8 cellular contexts compared by ENCODE assay signal in genomic region chr5:151157426-151158286, GRCh38. TPM values are rescaled to one million over a fixed set of nuclear protein-coding genes. Genes with fewer than 3 reads are reported as not detected.
DNase-seq lines count a peak whose midpoint lies in the region; ATAC-seq and TF ChIP-seq lines count a peak whose summit lies in the region.

Gene ANXA6, minus strand, starts transcription at chr5:151157779. Its CDS starts 9,878 bp downstream, at chr5:151147901.

- BruUV-seq in Caco-2 (replicated peaks; lab: Mats Ljungman, UMichigan), result TSS peak; percentile 68

- H3K4me3 Mint-ChIP-seq in Caco-2 (ENCODE audit: unreplicated experiment), result peak within 1 kb of the TSS; percentile 74

- CTCF ChIA-PET in Caco-2 (lab: Charles Lee), result interaction anchor here (0.6 to 1.4 kb wide), 4 partner anchors 27 to 314 kb away, joined by 3 to 8 read pairs (median 5); no protein-coding TSS in a partner anchor

- H2BK120ac ChIP-seq in neuronal stem cell (ENCODE audit: low read depth, low read length), result no peak within 1 kb of the TSS

- H4K91ac ChIP-seq in neuronal stem cell (ENCODE audit: low read depth, low read length, poor library complexity), result no peak within 1 kb of the TSS

- H3K9me3 Mint-ChIP-seq in Caco-2 (ENCODE audit: unreplicated experiment), result no peaks in the 10 kb centered on the region

- H3K9me3 ChIP-seq in Caco-2 (no peaks in the 10 kb centered on the region), RWPE2 (ENCODE audit: severe bottlenecking) (no peaks in the 10 kb centered on the region), neuronal stem cell (replicated peaks in 1 of 2; ENCODE audit: control insufficient read depth in 2 of 2, insufficient read depth in 1 of 2, low read depth in 1 of 2, low read length in 2 of 2) (no peaks in the 10 kb centered on the region), thoracic aorta (no peaks in the 10 kb centered on the region)

- H3K4me3 ChIP-seq in Caco-2 (ENCODE audit: low read depth, low read length) (peak within 1 kb of the TSS; percentile 60), RWPE2 (ENCODE audit: severe bottlenecking) (peak within 1 kb of the TSS; percentile 54), neuronal stem cell (ENCODE audit: low read length in 2 of 2) (peak within 1 kb of the TSS; percentile 74 to 88), thoracic aorta (peak within 1 kb of the TSS; percentile 92)

- peak within 1 kb of the TSS; percentile 90 for H3K4me2 ChIP-seq in neuronal stem cell (ENCODE audit: insufficient read depth, low read length, poor library complexity, severe bottlenecking)

- H2AFZ ChIP-seq in neuronal stem cell (ENCODE audit: low read length), result peak within 1 kb of the TSS; percentile 97

- H4K8ac ChIP-seq in neuronal stem cell (ENCODE audit: low read depth, low read length), result no peak within 1 kb of the TSS

- H3K27ac Mint-ChIP-seq in Caco-2 (ENCODE audit: unreplicated experiment), result peak within 1 kb of the TSS; percentile 69

- peak within 1 kb of the TSS; percentile 98 for H3K18ac ChIP-seq in neuronal stem cell (ENCODE audit: low read length)

- peak; percentile 76 to 83 for DNase-seq in Caco-2
- DNase-seq in GM20000 (ENCODE audit: low spot score), result peak; percentile 80
- peak; percentile 86 for DNase-seq in HT1080 (ENCODE audit: low read depth)
- DNase-seq in RWPE2 (ENCODE audit: low spot score), result no peak
- peak; percentile 66 for DNase-seq in activated naive CD4-positive, alpha-beta T cell treated with anti-CD3 and anti-CD28 coated beads, Interleukin-2, amount 50 U/mL, for 16 hours
- peak; percentile 82 for DNase-seq in germinal center (ENCODE audit: low spot score)
- DNase-seq in neuronal stem cell (ENCODE audit: low spot score), result peak; percentile 78
- DNase-seq in thoracic aorta (ENCODE audit: low spot score), result peak; percentile 31

- POLR2A ChIA-PET in Caco-2 (lab: Charles Lee), result interaction anchor here (1.0 to 1.4 kb wide), 2 partner anchors 27 to 31 kb away, joined by 4 to 15 read pairs; no protein-coding TSS in a partner anchor

- peak within 1 kb of the TSS; percentile 93 for H3K23ac ChIP-seq in neuronal stem cell (ENCODE audit: low read depth, low read length, poor library complexity)

- H2BK12ac ChIP-seq in neuronal stem cell (ENCODE audit: low read length), result peak within 1 kb of the TSS; percentile 9

- H3K9ac ChIP-seq in neuronal stem cell (ENCODE audit: low read depth, low read length, poor library complexity), result peak within 1 kb of the TSS; percentile 88

- H3K14ac ChIP-seq in neuronal stem cell (ENCODE audit: low read length), result peak within 1 kb of the TSS; percentile 56

- intact Hi-C loops in Caco-2 (cut with micrococcal nuclease; ENCODE audit: unreplicated experiment), result loop anchor here (1.0 kb wide), 1 partner anchor 26 kb away; no protein-coding TSS in a partner anchor

- peaks cover 13% of the 10 kb centered on the region for H3K36me3 Mint-ChIP-seq in Caco-2 (ENCODE audit: insufficient read depth, unreplicated experiment)

- WGBS in neuronal stem cell (ENCODE audit: extremely low coverage in 2 of 2, insufficient read length in 2 of 2, insufficient replicate concordance in 1 of 2), 2 donors, result no CpG with 5 or more reads among the region's 60 CpGs

- ATAC-seq in RWPE2 (ENCODE audit: low read depth) (peak; percentile 98), thoracic aorta (ENCODE audit: insufficient number of reproducible peaks, low FRiP score, low read depth) (peak; percentile 71)

- H2BK15ac ChIP-seq in neuronal stem cell (ENCODE audit: low read length), result peak within 1 kb of the TSS; percentile 86

- no peaks in the 10 kb centered on the region for H3K79me1 ChIP-seq in neuronal stem cell (ENCODE audit: low read depth, low read length)

- peaks cover 36% of the 10 kb centered on the region for H3K4me1 ChIP-seq in Caco-2
- H3K4me1 ChIP-seq in RWPE2 (ENCODE audit: insufficient read depth, poor library complexity, severe bottlenecking), result peaks cover 19% of the 10 kb centered on the region
- peaks cover 16 to 27% of the 10 kb centered on the region in 2 donors for H3K4me1 ChIP-seq in neuronal stem cell (ENCODE audit: control insufficient read depth in 2 of 2, insufficient read depth in 1 of 2, low read depth in 1 of 2, low read length in 2 of 2)
- peaks cover 29 to 49% of the 10 kb centered on the region in 2 donors for H3K4me1 ChIP-seq in thoracic aorta (ENCODE audit: control insufficient read depth in 1 of 2, low read depth in 2 of 2)

- H3K27me3 Mint-ChIP-seq in Caco-2 (ENCODE audit: insufficient read depth, unreplicated experiment), result no peaks in the 10 kb centered on the region

- peaks cover 10% of the 10 kb centered on the region for H3K4me1 Mint-ChIP-seq in Caco-2 (ENCODE audit: low read depth, unreplicated experiment)

- H2AK5ac ChIP-seq in neuronal stem cell (ENCODE audit: low read depth, low read length), result peak within 1 kb of the TSS; percentile 25

- TF ChIP-seq CTCF in Caco-2 (IDR thresholded peaks at IDR 0.05; ENCODE audit: insufficient read depth in 1 of 2, low read depth in 1 of 2, low read length in 1 of 2, severe bottlenecking in 1 of 2, unreplicated experiment in 1 of 2), result no peak
- TF ChIP-seq CTCF in GM20000 (IDR thresholded peaks at IDR 0.05; ENCODE audit: extremely low read depth, missing control alignments), result no peak
- no peak for TF ChIP-seq CTCF in RWPE2 (IDR thresholded peaks at IDR 0.05; ENCODE audit: poor library complexity, severe bottlenecking)
- no peak for TF ChIP-seq CTCF in thoracic aorta (IDR thresholded peaks at IDR 0.05)

- no peaks in the 10 kb centered on the region for H3K36me3 ChIP-seq in Caco-2 (ENCODE audit: control insufficient read depth, insufficient read depth, low read length)
- H3K36me3 ChIP-seq in RWPE2 (ENCODE audit: low read depth), result no peaks in the 10 kb centered on the region
- H3K36me3 ChIP-seq in neuronal stem cell (replicated peaks in 1 of 2; ENCODE audit: control insufficient read depth in 2 of 2, insufficient read depth in 2 of 2, low read length in 2 of 2), result no peaks in the 10 kb centered on the region
- no peaks in the 10 kb centered on the region for H3K36me3 ChIP-seq in thoracic aorta

- no peak within 1 kb of the TSS for H2BK5ac ChIP-seq in neuronal stem cell (ENCODE audit: low read length)

- no peak within 1 kb of the TSS for H3K4ac ChIP-seq in neuronal stem cell (ENCODE audit: low read length)

- H3K27me3 ChIP-seq in Caco-2 (replicated peaks; ENCODE audit: control insufficient read depth, insufficient read depth, low read length) (no peaks in the 10 kb centered on the region), RWPE2 (ENCODE audit: insufficient read depth, poor library complexity, severe bottlenecking) (no peaks in the 10 kb centered on the region), neuronal stem cell (ENCODE audit: control insufficient read depth in 3 of 3, insufficient read depth in 3 of 3, low read depth in 1 of 3, low read length in 3 of 3) (peaks cover 0 to 9% (median 0%) of the 10 kb centered on the region in 3 experiments), thoracic aorta (replicated peaks; ENCODE audit: insufficient read depth) (no peaks in the 10 kb centered on the region)

- H3K27ac ChIP-seq in RWPE2 (ENCODE audit: poor library complexity, severe bottlenecking) (peak within 1 kb of the TSS; percentile 18), neuronal stem cell (replicated peaks; ENCODE audit: low read length) (no peak within 1 kb of the TSS), thoracic aorta (peak within 1 kb of the TSS; percentile 82 to 92)

RNA-seq across cellular contexts. Expression of gene ANXA6, which starts in this region (rescaled TPM):
- total RNA-seq in Caco-2 (2022) (43.0 and 51.9 TPM in 2 replicates), thoracic aorta (100 to 1,000 TPM; 207 to 349 TPM)
- 142 and 152 TPM in 2 replicates for total RNA-seq in HT1080 (2014; rRNA removed; shearing (Covaris generic))
- polyA plus RNA-seq in HT1080 (2015; cell fraction: cytosol; rRNA removed), result 99.5 and 102 TPM in 2 replicates
- 167 and 170 TPM in 2 replicates for polyA plus RNA-seq in HT1080 (2015; cell fraction: nucleus; rRNA removed)
- 47.1 TPM for polyA plus RNA-seq in neuronal stem cell (2013, experiment 1 of 2)
- polyA plus RNA-seq in neuronal stem cell (2013, experiment 2 of 2), result 45.5 TPM
